8 cellular contexts compared by ENCODE assay signal in the genomic region with DNA sequence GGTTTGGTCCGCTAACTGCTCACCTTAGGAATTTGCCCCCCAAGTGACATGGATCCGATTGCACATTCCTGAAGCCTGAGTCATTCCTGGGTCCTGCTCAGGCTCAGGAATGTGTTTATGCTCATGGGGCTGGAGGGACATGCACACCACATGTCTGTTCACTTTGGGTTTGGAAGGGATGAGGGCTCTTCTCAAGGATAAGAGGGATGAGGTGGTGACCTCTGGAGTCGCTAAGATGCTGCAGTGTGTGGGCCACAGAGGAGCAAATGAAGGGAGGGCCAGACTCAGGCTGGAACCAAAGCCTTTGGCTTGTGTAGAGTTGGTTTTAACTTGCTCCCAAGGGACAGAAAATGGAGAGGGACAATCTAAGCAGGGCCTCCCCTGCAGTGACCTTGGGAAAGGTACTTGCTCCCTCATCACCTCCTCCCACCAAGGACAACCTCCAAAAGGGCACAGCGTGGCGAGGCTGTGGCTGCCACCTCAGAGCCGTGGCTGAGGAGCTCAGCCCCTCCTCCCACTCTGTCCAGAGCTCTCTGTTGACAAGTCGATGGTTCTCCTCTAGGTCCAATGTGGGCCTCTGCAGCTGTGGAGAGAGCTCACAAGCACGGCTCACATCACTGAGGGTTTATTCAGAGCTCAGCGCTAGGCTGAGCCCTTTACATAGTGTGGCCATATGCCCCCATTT.
DNase-seq lines count a peak whose midpoint lies in the region; ATAC-seq and TF ChIP-seq lines count a peak whose summit lies in the region.

No MANE protein-coding gene starts in this region.

- intact Hi-C loops in MCF 10A (cut with micrococcal nuclease) (no loop called here), spleen (cut with DNase I; ENCODE audit: low total_unique reads) (no loop called here)
- intact Hi-C loops in naive thymus-derived CD4-positive, alpha-beta T cell (cut with micrococcal nuclease): no loop called here
- intact Hi-C loops in activated naive CD4-positive, alpha-beta T cell treated with anti-CD3 and anti-CD28 coated beads for 36 hours (cut with micrococcal nuclease): no loop called here

- H3K27ac ChIP-seq in spleen: peak overlapping the region in 5 of 8 donors; percentile 30 to 55 (median 46)
- H3K27ac ChIP-seq in naive thymus-derived CD4-positive, alpha-beta T cell (ENCODE audit: low read depth, low read length): no peak overlapping the region

- CTCF ChIA-PET in HEK293T (lab: Yijun Ruan, JAX): no interaction called here
- CTCF ChIA-PET in MCF 10A (lab: Yijun Ruan, JAX): interaction anchor here (0.5 to 1.3 kb wide), 4 partner anchors 14 to 76 kb away, joined by 3 to 7 read pairs (median 4); no protein-coding TSS in a partner anchor
- CTCF ChIA-PET in naive thymus-derived CD4-positive, alpha-beta T cell (lab: Charles Lee): no interaction called here
- CTCF ChIA-PET in activated naive CD4-positive, alpha-beta T cell treated with anti-CD3 and anti-CD28 coated beads for 36 hours (lab: Charles Lee): no interaction called here

- no peaks in the 10 kb centered on the region for H3K36me3 Mint-ChIP-seq in MCF 10A (ENCODE audit: insufficient read depth, unreplicated experiment)
- peaks cover 0 to 4% (median 0%) of the 10 kb centered on the region in 5 donors for H3K36me3 Mint-ChIP-seq in naive thymus-derived CD4-positive, alpha-beta T cell
- peaks cover 2% of the 10 kb centered on the region for H3K36me3 Mint-ChIP-seq in activated naive CD4-positive, alpha-beta T cell treated with anti-CD3 and anti-CD28 coated beads for 36 hours (ENCODE audit: low read depth)

- no peaks in the 10 kb centered on the region for H3K27me3 ChIP-seq in spleen (replicated peaks in 1 of 7)
- H3K27me3 ChIP-seq in naive thymus-derived CD4-positive, alpha-beta T cell (ENCODE audit: control insufficient read depth in 2 of 2, insufficient read depth in 2 of 2, low read length in 2 of 2): no peaks in the 10 kb centered on the region

- no TSS peak for BruUV-seq in MCF 10A (replicated peaks; lab: Mats Ljungman, UMichigan)

- H3K4me1 Mint-ChIP-seq in MCF 10A (ENCODE audit: insufficient read depth, unreplicated experiment): peaks cover 17% of the 10 kb centered on the region
- no peaks in the 10 kb centered on the region for H3K4me1 Mint-ChIP-seq in naive thymus-derived CD4-positive, alpha-beta T cell
- no peaks in the 10 kb centered on the region for H3K4me1 Mint-ChIP-seq in activated naive CD4-positive, alpha-beta T cell treated with anti-CD3 and anti-CD28 coated beads for 36 hours (ENCODE audit: low read depth)

- ATAC-seq in naive thymus-derived CD4-positive, alpha-beta T cell: no peak
- ATAC-seq in HG02973 (IDR thresholded peaks at IDR 0.05; ENCODE audit: unreplicated experiment): no peak

- no peak overlapping the region for H3K4me3 ChIP-seq in spleen
- no peak overlapping the region for H3K4me3 ChIP-seq in naive thymus-derived CD4-positive, alpha-beta T cell (ENCODE audit: low read length)

- peaks cover 0 to 13% (median 9%) of the 10 kb centered on the region in 8 donors for H3K9me3 ChIP-seq in spleen
- H3K9me3 ChIP-seq in naive thymus-derived CD4-positive, alpha-beta T cell (ENCODE audit: control insufficient read depth in 2 of 3, low read length in 3 of 3): peaks cover 0 to 10% (median 0%) of the 10 kb centered on the region in 3 experiments

- WGBS in spleen, 5 donors: 76 to 81% (median 78%) methylated on average over 9 of the region's 9 CpGs

- no peak for TF ChIP-seq POLR2A in spleen (IDR thresholded peaks at IDR 0.05)

- H3K27me3 Mint-ChIP-seq in MCF 10A (ENCODE audit: insufficient read depth, unreplicated experiment): no peaks in the 10 kb centered on the region
- H3K27me3 Mint-ChIP-seq in naive thymus-derived CD4-positive, alpha-beta T cell: peaks cover 0 to 7% (median 0%) of the 10 kb centered on the region in 5 donors
- no peaks in the 10 kb centered on the region for H3K27me3 Mint-ChIP-seq in activated naive CD4-positive, alpha-beta T cell treated with anti-CD3 and anti-CD28 coated beads for 36 hours (ENCODE audit: low read depth)

- H3K4me1 ChIP-seq in spleen: peaks cover 7 to 58% (median 28%) of the 10 kb centered on the region in 6 donors
- H3K4me1 ChIP-seq in naive thymus-derived CD4-positive, alpha-beta T cell (ENCODE audit: control insufficient read depth in 2 of 2, insufficient read depth in 2 of 2, low read length in 2 of 2): no peaks in the 10 kb centered on the region

- H3K4me3 Mint-ChIP-seq in MCF 10A (ENCODE audit: unreplicated experiment): no peak overlapping the region
- H3K4me3 Mint-ChIP-seq in naive thymus-derived CD4-positive, alpha-beta T cell: no peak overlapping the region
- H3K4me3 Mint-ChIP-seq in activated naive CD4-positive, alpha-beta T cell treated with anti-CD3 and anti-CD28 coated beads for 36 hours: no peak overlapping the region

- H3K27ac Mint-ChIP-seq in MCF 10A (ENCODE audit: low read depth, unreplicated experiment): no peak overlapping the region
- H3K27ac Mint-ChIP-seq in naive thymus-derived CD4-positive, alpha-beta T cell: no peak overlapping the region
- no peak overlapping the region for H3K27ac Mint-ChIP-seq in activated naive CD4-positive, alpha-beta T cell treated with anti-CD3 and anti-CD28 coated beads for 36 hours

- POLR2A ChIA-PET in HEK293T (lab: Yijun Ruan, JAX): interaction anchor here (1.4 to 4.2 kb wide), 2 partner anchors 10 to 137 kb away, joined by 3 to 44 read pairs; a partner anchor contains a TSS
- POLR2A ChIA-PET in MCF 10A (lab: Yijun Ruan, JAX): interaction anchor here (0.6 to 0.8 kb wide), 3 partner anchors 83 to 163 kb away, joined by 3 to 4 read pairs (median 3); no protein-coding TSS in a partner anchor
- POLR2A ChIA-PET in naive thymus-derived CD4-positive, alpha-beta T cell (lab: Charles Lee): no interaction called here

- DNase-seq in HEK293T (ENCODE audit: extremely low spot score): peak; percentile 54
- peak; percentile 82 for DNase-seq in MCF 10A (ENCODE audit: unreplicated experiment)
- DNase-seq in iPS-NIHi11 (ENCODE audit: low spot score): peak; percentile 83
- peak; percentile 64 for DNase-seq in spleen
- no peak for DNase-seq in naive thymus-derived CD4-positive, alpha-beta T cell
- no peak for DNase-seq in cerebellum (ENCODE audit: low spot score)
- DNase-seq in activated naive CD4-positive, alpha-beta T cell treated with anti-CD3 and anti-CD28 coated beads for 36 hours: no peak

- no peaks in the 10 kb centered on the region for H3K9me3 Mint-ChIP-seq in MCF 10A (ENCODE audit: unreplicated experiment)
- peaks cover 0 to 6% (median 0%) of the 10 kb centered on the region in 11 donors for H3K9me3 Mint-ChIP-seq in naive thymus-derived CD4-positive, alpha-beta T cell
- H3K9me3 Mint-ChIP-seq in activated naive CD4-positive, alpha-beta T cell treated with anti-CD3 and anti-CD28 coated beads for 36 hours: peaks cover 4% of the 10 kb centered on the region

- TF ChIP-seq CTCF in MCF 10A (IDR thresholded peaks at IDR 0.05; ENCODE audit: unreplicated experiment) (no peak), spleen (IDR thresholded peaks at IDR 0.05 in 8 of 11, conservative IDR thresholded peaks at IDR 0.05 in 3 of 11) (no peak)

- no peaks in the 10 kb centered on the region for H3K36me3 ChIP-seq in spleen
- no peaks in the 10 kb centered on the region for H3K36me3 ChIP-seq in naive thymus-derived CD4-positive, alpha-beta T cell (ENCODE audit: control insufficient read depth in 2 of 3, insufficient read depth in 3 of 3, low read length in 3 of 3)

TF ChIP-seq in HEK293T, 16 proteins besides CTCF, POLR2A, EP300 and RAD21:
- TF ChIP-seq FOXM1 (IDR thresholded peaks at IDR 0.05; ENCODE audit: borderline replicate concordance) (no peak), FOXA1 (IDR thresholded peaks at IDR 0.05) (no peak), ARNT (IDR thresholded peaks at IDR 0.05) (no peak)

Comparison
In these comparisons a context has a peak if more than half of its experiments do, and no peak if none do; other contexts are left out.
1. DNase-seq: peak in HEK293T (single experiment), MCF 10A (single experiment), iPS-NIHi11 (single experiment) and spleen (single experiment); none in naive thymus-derived CD4-positive, alpha-beta T cell (0 of 9), cerebellum (single experiment) and activated naive CD4-positive, alpha-beta T cell treated with anti-CD3 and anti-CD28 coated beads for 36 hours (single experiment).